Comparison of ENCODE assay signal across 8 cellular contexts in genomic region chr17:72719582-72720493, GRCh38.
A peak's percentile ranks its signal among the peaks of the same experiment; 100 is the strongest.
DNase-seq lines count a peak whose midpoint lies in the region; ATAC-seq and TF ChIP-seq lines count a peak whose summit lies in the region.

No MANE protein-coding gene starts in this region.

- H3K4me3 Mint-ChIP-seq in T-helper 2 cell treated with Interferon-gamma antibody and Interleukin-4, amounts not matched to agents 5 μg/mL and 100 μg/mL, for 36 hours, result peak overlapping the region; percentile 85
- H3K4me3 Mint-ChIP-seq in brain (no peak overlapping the region), endothelial cell (ENCODE audit: unreplicated experiment) (no peak overlapping the region)

- no peak overlapping the region for H3K4me2 ChIP-seq in SK-N-SH

- no peak overlapping the region for H2AFZ ChIP-seq in SK-N-SH (ENCODE audit: low read depth)

- H3F3A ChIP-seq in SK-N-SH (replicated peaks; ENCODE audit: insufficient read depth), result peaks cover 11% of the 10 kb centered on the region

- TF ChIP-seq RAD21 in SK-N-SH (IDR thresholded peaks at IDR 0.05; ENCODE audit: low read length), result no peak

- CTCF ChIA-PET in SK-N-SH (lab: Yijun Ruan, JAX), result interaction anchor here (1.1 to 7.7 kb wide), 5 partner anchors 8 to 471 kb away, joined by 4 to 104 read pairs (median 35); no protein-coding TSS in a partner anchor

- no peak for TF ChIP-seq EP300 in SK-N-SH (IDR thresholded peaks at IDR 0.05; ENCODE audit: borderline replicate concordance in 1 of 2, low read depth in 1 of 2, low read length in 1 of 2)

- no peak overlapping the region for H3K4me3 ChIP-seq in SK-N-SH (ENCODE audit: low read depth in 2 of 2, low read length in 1 of 2)

- POLR2A ChIA-PET in SK-N-SH (lab: Yijun Ruan, JAX), result interaction anchor here (0.6 to 0.8 kb wide), 2 partner anchors 22 to 133 kb away, joined by 3 read pairs; no protein-coding TSS in a partner anchor

- peak; percentile 72 for DNase-seq in T-helper 2 cell treated with Interferon-gamma antibody and Interleukin-4, amounts not matched to agents 5 μg/mL and 100 μg/mL, for 36 hours (ENCODE audit: low spot score)
- DNase-seq in stimulated activated CD4-positive, alpha-beta T cell treated with anti-CD3 and anti-CD28 coated beads, TNF-alpha, amount 100 ng/mL, for 4 hours (ENCODE audit: low read depth in 3 of 3), result peak in 2 of 3 experiments; percentile 1 to 18
- no peak for DNase-seq in glomerular visceral epithelial cell (ENCODE audit: extremely low spot score)
- DNase-seq in dermis blood vessel endothelial cell, result no peak
- DNase-seq in SK-N-SH, result no peak
- DNase-seq in endothelial cell (ENCODE audit: low spot score), result no peak

- no peak overlapping the region for H3K9ac ChIP-seq in SK-N-SH

- no peaks in the 10 kb centered on the region for H3K9me3 ChIP-seq in SK-N-SH

- peaks cover 2% of the 10 kb centered on the region for H3K36me3 Mint-ChIP-seq in T-helper 2 cell treated with Interferon-gamma antibody and Interleukin-4, amounts not matched to agents 5 μg/mL and 100 μg/mL, for 36 hours (ENCODE audit: low read depth)
- H3K36me3 Mint-ChIP-seq in brain (no peaks in the 10 kb centered on the region), endothelial cell (ENCODE audit: low read depth, unreplicated experiment) (no peaks in the 10 kb centered on the region)

- no peaks in the 10 kb centered on the region for H3K27me3 ChIP-seq in SK-N-SH (ENCODE audit: insufficient read depth)

- peaks cover 43% of the 10 kb centered on the region for H3K4me1 Mint-ChIP-seq in T-helper 2 cell treated with Interferon-gamma antibody and Interleukin-4, amounts not matched to agents 5 μg/mL and 100 μg/mL, for 36 hours (ENCODE audit: low read depth)
- H3K4me1 Mint-ChIP-seq in brain, result peaks cover 30% of the 10 kb centered on the region
- H3K4me1 Mint-ChIP-seq in endothelial cell (ENCODE audit: unreplicated experiment), result peaks cover 9% of the 10 kb centered on the region

- H3K9me2 ChIP-seq in SK-N-SH, result no peaks in the 10 kb centered on the region

- peak overlapping the region; percentile 93 for H3K27ac Mint-ChIP-seq in T-helper 2 cell treated with Interferon-gamma antibody and Interleukin-4, amounts not matched to agents 5 μg/mL and 100 μg/mL, for 36 hours
- H3K27ac Mint-ChIP-seq in brain (peak overlapping the region in 4 of 5 experiments; percentile 10 to 80 (median 70)), endothelial cell (ENCODE audit: unreplicated experiment) (no peak overlapping the region)

- ATAC-seq in GM21619 (IDR thresholded peaks at IDR 0.05; ENCODE audit: unreplicated experiment), result peak; percentile 71

- H3K9me3 Mint-ChIP-seq in T-helper 2 cell treated with Interferon-gamma antibody and Interleukin-4, amounts not matched to agents 5 μg/mL and 100 μg/mL, for 36 hours, result no peaks in the 10 kb centered on the region
- H3K9me3 Mint-ChIP-seq in brain (peaks cover 0 to 3% (median 0%) of the 10 kb centered on the region in 5 experiments), endothelial cell (ENCODE audit: unreplicated experiment) (no peaks in the 10 kb centered on the region)

- H4K20me1 ChIP-seq in SK-N-SH (ENCODE audit: insufficient read depth), result no peaks in the 10 kb centered on the region

- no peaks in the 10 kb centered on the region for H3K79me2 ChIP-seq in SK-N-SH (ENCODE audit: insufficient read depth)

- peaks cover 5 to 10% of the 10 kb centered on the region in 2 experiments; a peak in 3 of 4 replicates for H3K4me1 ChIP-seq in SK-N-SH (ENCODE audit: control insufficient read depth in 1 of 2, insufficient read depth in 2 of 2, low read depth in 1 of 2, low read length in 1 of 2)

- 82% methylated on average over 24 of the region's 25 CpGs for WGBS in SK-N-SH (ENCODE audit: low lambda C conversion rate)

- no peak for TF ChIP-seq CTCF in brain (conservative IDR thresholded peaks at IDR 0.05)
- TF ChIP-seq CTCF in SK-N-SH (IDR thresholded peaks at IDR 0.05), result no peak
- no peak for TF ChIP-seq CTCF in endothelial cell (IDR thresholded peaks at IDR 0.05; ENCODE audit: unreplicated experiment)

- no peaks in the 10 kb centered on the region for H3K36me3 ChIP-seq in SK-N-SH (replicated peaks in 1 of 2; ENCODE audit: control insufficient read depth in 1 of 2, insufficient read depth in 2 of 2, low read length in 1 of 2)

- H3K27ac ChIP-seq in SK-N-SH (ENCODE audit: low read depth in 2 of 2, low read length in 1 of 2), result no peak overlapping the region

- H3K27me3 Mint-ChIP-seq in T-helper 2 cell treated with Interferon-gamma antibody and Interleukin-4, amounts not matched to agents 5 μg/mL and 100 μg/mL, for 36 hours (ENCODE audit: low read depth), result no peaks in the 10 kb centered on the region
- H3K27me3 Mint-ChIP-seq in brain (peaks cover 5% of the 10 kb centered on the region), endothelial cell (ENCODE audit: unreplicated experiment) (no peaks in the 10 kb centered on the region)

TF ChIP-seq in SK-N-SH, 30 proteins besides CTCF, POLR2A, EP300 and RAD21:
- TF ChIP-seq JUND (IDR thresholded peaks at IDR 0.05) (no peak), PBX3 (IDR thresholded peaks at IDR 0.05) (no peak), MXI1 (IDR thresholded peaks at IDR 0.05; ENCODE audit: low read depth, low read length) (no peak), USF1 (IDR thresholded peaks at IDR 0.05; ENCODE audit: borderline replicate concordance, low read depth) (no peak), RFX5 (IDR thresholded peaks at IDR 0.05; ENCODE audit: low read length) (no peak), SMC3 (IDR thresholded peaks at IDR 0.05; ENCODE audit: low read depth, low read length) (no peak)

Comparison
In these comparisons a context has a peak if more than half of its experiments do, and no peak if none do; other contexts are left out.
1. DNase-seq: peak in T-helper 2 cell treated with Interferon-gamma antibody and Interleukin-4, amounts not matched to agents 5 μg/mL and 100 μg/mL, for 36 hours (single experiment) and stimulated activated CD4-positive, alpha-beta T cell treated with anti-CD3 and anti-CD28 coated beads, TNF-alpha, amount 100 ng/mL, for 4 hours (2 of 3); none in glomerular visceral epithelial cell (single experiment), dermis blood vessel endothelial cell (single experiment), SK-N-SH (single experiment) and endothelial cell (single experiment).